19 cellular contexts compared by ENCODE assay signal in genomic region chr4:168715889-168716288, GRCh38.
DNase-seq lines count a peak whose midpoint lies in the region; ATAC-seq and TF ChIP-seq lines count a peak whose summit lies in the region.
"Had no signal": no experiment of that assay in that cellular context is flagged by ENCODE, and none has a peak within 500 bp of the region (broad histone marks: within the 10 kb centered on the region; RNA-seq: fewer than 3 reads in every experiment).

No MANE protein-coding gene starts in this region.

- no peaks in the 10 kb centered on the region for H3K9me3 Mint-ChIP-seq in dendritic cell treated with granulocyte-macrophage colony-stimulating factor and Interleukin-4, amounts not matched to agents 40 ng/mL and 50 ng/mL, for 4 days
- H3K9me3 Mint-ChIP-seq in CD8-positive, alpha-beta memory T cell, result peaks cover 0 to 3% (median 0%) of the 10 kb centered on the region in 5 donors
- H3K9me3 Mint-ChIP-seq: activated CD4-positive, alpha-beta memory T cell treated with anti-CD3 and anti-CD28 coated beads for 36 hours; activated T-cell treated with anti-CD3 and anti-CD28 coated beads, Interleukin-2, amount 50 U/mL, for 4 hours; type B pancreatic cell had no signal

- peaks cover 21% of the 10 kb centered on the region for H3K27me3 Mint-ChIP-seq in dendritic cell treated with granulocyte-macrophage colony-stimulating factor and Interleukin-4, amounts not matched to agents 40 ng/mL and 50 ng/mL, for 4 days
- H3K27me3 Mint-ChIP-seq in CD8-positive, alpha-beta memory T cell, result peaks cover 0 to 7% of the 10 kb centered on the region in 2 donors
- H3K27me3 Mint-ChIP-seq: type B pancreatic cell had no signal

- no peaks in the 10 kb centered on the region for H3K9me3 ChIP-seq in heart left ventricle
- no peaks in the 10 kb centered on the region for H3K9me3 ChIP-seq in uterus
- no peaks in the 10 kb centered on the region for H3K9me3 ChIP-seq in CD8-positive, alpha-beta memory T cell (ENCODE audit: low read length)
- H3K9me3 ChIP-seq: BLaER1 had no signal

- H3K4me3 Mint-ChIP-seq in dendritic cell treated with granulocyte-macrophage colony-stimulating factor and Interleukin-4, amounts not matched to agents 40 ng/mL and 50 ng/mL, for 4 days, result no peak overlapping the region
- H3K4me3 Mint-ChIP-seq in CD8-positive, alpha-beta memory T cell, result no peak overlapping the region
- H3K4me3 Mint-ChIP-seq: activated CD4-positive, alpha-beta memory T cell treated with anti-CD3 and anti-CD28 coated beads for 36 hours; activated naive CD8-positive, alpha-beta T cell; activated T-cell treated with anti-CD3 and anti-CD28 coated beads, Interleukin-2, amount 50 U/mL, for 4 hours; type B pancreatic cell had no signal

- 69 to 77% (median 73%) methylated on average over 7 of the region's 7 CpGs for WGBS in heart left ventricle, 4 donors

- CTCF ChIA-PET in CD8-positive, alpha-beta memory T cell (lab: Charles Lee), result no interaction called here

- ATAC-seq in heart left ventricle, result no peak
- ATAC-seq in Right ventricle myocardium superior (ENCODE audit: poor library complexity), result no peak
- no peak for ATAC-seq in GM18873 (IDR thresholded peaks at IDR 0.05; ENCODE audit: low FRiP score, unreplicated experiment)
- ATAC-seq: activated T-cell treated with anti-CD3 and anti-CD28 coated beads, Interleukin-2, amount 50 U/mL, for 4 hours had no signal

- peak overlapping the region in 11 of 12 donors; percentile 23 to 88 (median 73) for H3K27ac ChIP-seq in heart left ventricle
- peak overlapping the region; percentile 41 for H3K27ac ChIP-seq in rectal smooth muscle tissue (ENCODE audit: low read depth, low read length)
- peak overlapping the region; percentile 75 to 93 for H3K27ac ChIP-seq in uterus
- no peak overlapping the region for H3K27ac ChIP-seq in CD8-positive, alpha-beta memory T cell (ENCODE audit: low read depth, low read length)
- H3K27ac ChIP-seq: BLaER1 had no signal

- POLR2A ChIA-PET in CD8-positive, alpha-beta memory T cell (lab: Charles Lee), result no interaction called here

- H3K4me1 ChIP-seq in heart left ventricle, result peaks cover 0 to 46% (median 33%) of the 10 kb centered on the region in 12 donors
- peaks cover 26% of the 10 kb centered on the region for H3K4me1 ChIP-seq in rectal smooth muscle tissue (ENCODE audit: control insufficient read depth, insufficient read depth, low read length)
- peaks cover 5 to 10% of the 10 kb centered on the region in 2 donors for H3K4me1 ChIP-seq in uterus
- H3K4me1 ChIP-seq in CD8-positive, alpha-beta memory T cell (ENCODE audit: insufficient read depth, low read length), result no peaks in the 10 kb centered on the region

- TF ChIP-seq CTCF in heart left ventricle (IDR thresholded peaks at IDR 0.05) (no peak), uterus (IDR thresholded peaks at IDR 0.05) (no peak)

- H3K4me3 ChIP-seq in heart left ventricle (no peak overlapping the region), rectal smooth muscle tissue (ENCODE audit: low read length) (no peak overlapping the region), uterus (no peak overlapping the region)
- H3K4me3 ChIP-seq in CD8-positive, alpha-beta memory T cell (ENCODE audit: low read length), result no peak overlapping the region
- H3K4me3 ChIP-seq: BLaER1, skin epidermis had no signal

- intact Hi-C loops in heart left ventricle (cut with DNase I), result loop anchor here in 5 of 10 donors (2.0 to 10.0 kb wide), 3 partner anchors 119 to 289 kb away; no protein-coding TSS in a partner anchor
- intact Hi-C loops in Right ventricle myocardium superior (cut with DNase I), result loop anchor here (5.0 to 10.0 kb wide), 2 partner anchors 116 to 199 kb away; no protein-coding TSS in a partner anchor
- intact Hi-C loops in dendritic cell treated with granulocyte-macrophage colony-stimulating factor and Interleukin-4, amounts not matched to agents 40 ng/mL and 50 ng/mL, for 4 days (cut with micrococcal nuclease), result no loop called here
- intact Hi-C loops in uterus (cut with DNase I; ENCODE audit: low total_unique reads), result loop anchor here (10.0 kb wide), 2 partner anchors 49 to 99 kb away; no protein-coding TSS in a partner anchor

- H3K27ac Mint-ChIP-seq in dendritic cell treated with granulocyte-macrophage colony-stimulating factor and Interleukin-4, amounts not matched to agents 40 ng/mL and 50 ng/mL, for 4 days, result peak overlapping the region; percentile 60
- no peak overlapping the region for H3K27ac Mint-ChIP-seq in CD8-positive, alpha-beta memory T cell
- H3K27ac Mint-ChIP-seq: activated CD4-positive, alpha-beta memory T cell treated with anti-CD3 and anti-CD28 coated beads for 36 hours; activated naive CD8-positive, alpha-beta T cell; type B pancreatic cell had no signal

- DNase-seq in heart left ventricle (no peak), Right ventricle myocardium superior (no peak), uterus (no peak), cortex of kidney (lab: John Stamatoyannopoulos, UW) (no peak)
- no peak for DNase-seq in CD8-positive, alpha-beta memory T cell
- DNase-seq: activated CD4-positive, alpha-beta memory T cell treated with anti-CD3 and anti-CD28 coated beads for 36 hours; activated T-cell treated with anti-CD3 and anti-CD28 coated beads, Interleukin-2, amount 50 U/mL, for 4 hours; DMS 273 treated with DMSO at 0.1 percent for 48 hours; effector memory CD4-positive, alpha-beta T cell; NCI-H1436; NCI-H226; T-helper 1 cell had no signal

- H3K27me3 ChIP-seq in heart left ventricle (no peaks in the 10 kb centered on the region), rectal smooth muscle tissue (ENCODE audit: control insufficient read depth, insufficient read depth, low read length) (no peaks in the 10 kb centered on the region), uterus (no peaks in the 10 kb centered on the region)
- no peaks in the 10 kb centered on the region for H3K27me3 ChIP-seq in CD8-positive, alpha-beta memory T cell (ENCODE audit: insufficient read depth, low read length, poor library complexity, severe bottlenecking)
- H3K27me3 ChIP-seq: BLaER1 had no signal

- peaks cover 0 to 29% (median 0%) of the 10 kb centered on the region in 9 donors for H3K36me3 ChIP-seq in heart left ventricle
- H3K36me3 ChIP-seq in rectal smooth muscle tissue (ENCODE audit: control insufficient read depth, insufficient read depth, low read length), result no peaks in the 10 kb centered on the region
- H3K36me3 ChIP-seq in uterus, result no peaks in the 10 kb centered on the region
- H3K36me3 ChIP-seq in CD8-positive, alpha-beta memory T cell (ENCODE audit: insufficient read depth, low read length), result no peaks in the 10 kb centered on the region
- H3K36me3 ChIP-seq: BLaER1 had no signal

- TF ChIP-seq POLR2A in heart left ventricle (IDR thresholded peaks at IDR 0.05) (no peak), uterus (IDR thresholded peaks at IDR 0.05) (no peak)

- peaks cover 50% of the 10 kb centered on the region for H3K4me1 Mint-ChIP-seq in dendritic cell treated with granulocyte-macrophage colony-stimulating factor and Interleukin-4, amounts not matched to agents 40 ng/mL and 50 ng/mL, for 4 days (ENCODE audit: low read depth)
- H3K4me1 Mint-ChIP-seq in CD8-positive, alpha-beta memory T cell, result no peaks in the 10 kb centered on the region

- H3K36me3 Mint-ChIP-seq in dendritic cell treated with granulocyte-macrophage colony-stimulating factor and Interleukin-4, amounts not matched to agents 40 ng/mL and 50 ng/mL, for 4 days (ENCODE audit: low read depth), result no peaks in the 10 kb centered on the region
- H3K36me3 Mint-ChIP-seq in CD8-positive, alpha-beta memory T cell, result no peaks in the 10 kb centered on the region
- H3K36me3 Mint-ChIP-seq: activated CD4-positive, alpha-beta memory T cell treated with anti-CD3 and anti-CD28 coated beads for 36 hours; activated naive CD8-positive, alpha-beta T cell had no signal

- H3K9ac ChIP-seq in rectal smooth muscle tissue (ENCODE audit: low read length), result no peak overlapping the region
- H3K9ac ChIP-seq: BLaER1 had no signal
